ENCODE assay signal across 7 cellular contexts in the genomic region with DNA sequence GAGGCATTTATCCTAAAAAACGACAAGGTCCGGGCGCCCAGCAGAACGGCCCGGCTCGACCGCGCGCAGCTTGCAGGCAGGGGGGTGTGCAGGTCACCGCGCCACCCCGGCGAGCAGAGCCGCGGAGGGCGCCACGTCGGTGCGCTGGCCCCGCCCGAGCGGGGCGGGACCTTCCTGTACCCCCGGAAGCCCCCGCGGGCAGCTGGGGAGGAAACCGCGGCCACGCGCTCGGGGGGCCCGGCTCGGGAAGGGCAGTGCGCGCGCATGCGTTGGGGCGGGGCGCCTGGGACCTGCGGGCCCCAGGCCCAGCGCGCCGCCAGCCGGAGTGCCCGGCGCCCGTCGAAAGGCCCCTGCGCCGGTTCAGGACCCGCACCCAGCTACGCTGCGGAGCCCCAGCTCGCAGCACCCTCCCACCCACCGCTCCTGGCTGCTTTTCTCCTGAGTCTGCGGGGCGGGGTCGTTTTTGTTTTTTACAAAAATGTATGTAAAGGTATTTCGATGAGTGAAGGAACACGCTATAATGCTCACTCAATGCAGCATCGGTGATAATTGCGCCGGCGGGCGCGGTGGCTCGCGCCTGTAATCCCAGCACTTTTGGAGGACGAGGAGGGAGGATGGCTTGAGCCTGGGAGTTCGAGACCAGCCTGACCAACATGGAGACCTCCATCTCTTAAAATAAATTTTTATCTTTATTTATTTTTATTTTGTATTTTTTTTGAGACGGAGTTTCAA. TPM values are rescaled to one million over a fixed set of nuclear protein-coding genes. Genes with fewer than 3 reads are reported as not detected.
A peak's percentile ranks its signal among the peaks of the same experiment; 100 is the strongest.
DNase-seq lines count a peak whose midpoint lies in the region; ATAC-seq and TF ChIP-seq lines count a peak whose summit lies in the region.

No MANE protein-coding gene starts in this region.

- H3K4me1 Mint-ChIP-seq in naive thymus-derived CD8-positive, alpha-beta T cell = peaks cover 9 to 32% (median 25%) of the 10 kb centered on the region in 4 donors
- peaks cover 23 to 40% of the 10 kb centered on the region in 2 donors for H3K4me1 Mint-ChIP-seq in stimulated activated naive B cell treated with anti-CD40 and anti-IgM and Interleukin-4, amounts not matched to agents 10 μg/mL and 1 μg/mL and 100 μg/mL, for 72 hours

- H3K27me3 Mint-ChIP-seq in naive thymus-derived CD8-positive, alpha-beta T cell = no peaks in the 10 kb centered on the region
- H3K27me3 Mint-ChIP-seq in stimulated activated naive B cell treated with anti-CD40 and anti-IgM and Interleukin-4, amounts not matched to agents 10 μg/mL and 1 μg/mL and 100 μg/mL, for 72 hours = peaks cover 0 to 4% of the 10 kb centered on the region in 2 donors

- peak overlapping the region; percentile 65 to 88 (median 80) for H3K4me3 Mint-ChIP-seq in naive thymus-derived CD8-positive, alpha-beta T cell
- peak overlapping the region; percentile 78 to 81 for H3K4me3 Mint-ChIP-seq in stimulated activated naive B cell treated with anti-CD40 and anti-IgM and Interleukin-4, amounts not matched to agents 10 μg/mL and 1 μg/mL and 100 μg/mL, for 72 hours

- H3K36me3 Mint-ChIP-seq in naive thymus-derived CD8-positive, alpha-beta T cell = no peaks in the 10 kb centered on the region
- no peaks in the 10 kb centered on the region for H3K36me3 Mint-ChIP-seq in stimulated activated naive B cell treated with anti-CD40 and anti-IgM and Interleukin-4, amounts not matched to agents 10 μg/mL and 1 μg/mL and 100 μg/mL, for 72 hours

- POLR2A ChIA-PET in naive thymus-derived CD8-positive, alpha-beta T cell (lab: Charles Lee) = interaction anchor here (0.6 to 2.4 kb wide), 21 partner anchors 9 to 628 kb away, joined by 3 to 21 read pairs (median 4); no protein-coding TSS in a partner anchor

- H3K27ac Mint-ChIP-seq in naive thymus-derived CD8-positive, alpha-beta T cell = peak overlapping the region; percentile 12 to 96 (median 93)
- H3K27ac Mint-ChIP-seq in stimulated activated naive B cell treated with anti-CD40 and anti-IgM and Interleukin-4, amounts not matched to agents 10 μg/mL and 1 μg/mL and 100 μg/mL, for 72 hours = peak overlapping the region; percentile 82

- peak; percentile 66 for ATAC-seq in HG03521 (IDR thresholded peaks at IDR 0.05; ENCODE audit: unreplicated experiment)
- peak; percentile 94 to 96 for ATAC-seq in naive thymus-derived CD8-positive, alpha-beta T cell
- peak; percentile 88 to 91 for ATAC-seq in stimulated activated naive B cell treated with anti-CD40 and anti-IgM and Interleukin-4, amounts not matched to agents 10 μg/mL and 1 μg/mL and 100 μg/mL, for 72 hours (replicated peaks)

- no peaks in the 10 kb centered on the region for H3K9me3 Mint-ChIP-seq in naive thymus-derived CD8-positive, alpha-beta T cell
- no peaks in the 10 kb centered on the region for H3K9me3 Mint-ChIP-seq in stimulated activated naive B cell treated with anti-CD40 and anti-IgM and Interleukin-4, amounts not matched to agents 10 μg/mL and 1 μg/mL and 100 μg/mL, for 72 hours

- DNase-seq in GM19238 (ENCODE audit: insufficient read length, low spot score) (peak; percentile 86), erythroblast (lab: John Stamatoyannopoulos, UW) (peak; percentile 92 to 94), NCI-H748 (lab: John Stamatoyannopoulos, UW; ENCODE audit: unreplicated experiment) (no peak)
- DNase-seq in activated CD8-positive, alpha-beta memory T cell treated with anti-CD3 and anti-CD28 coated beads, Interleukin-2, amount 50 U/mL, for 1 hour (ENCODE audit: extremely low read depth) = peak; percentile 36
- DNase-seq in naive thymus-derived CD8-positive, alpha-beta T cell = peak; percentile 79 to 93 (median 88)
- peak; percentile 85 for DNase-seq in stimulated activated naive B cell treated with anti-CD40 and anti-IgM and Interleukin-4, amounts not matched to agents 10 μg/mL and 1 μg/mL and 100 μg/mL, for 72 hours

- peak; percentile 81 for TF ChIP-seq POLR2A in erythroblast (IDR thresholded peaks at IDR 0.05; ENCODE audit: low read length)

RNA-seq across cellular contexts. Expression of a gene that starts 47.7 kb away (rescaled TPM):
- 1 to 10 TPM; 7.3 to 7.6 TPM for total RNA-seq in naive thymus-derived CD8-positive, alpha-beta T cell
- polyA plus RNA-seq in naive thymus-derived CD8-positive, alpha-beta T cell = 10 to 100 TPM in 2 of 3 donors, 1 to 10 TPM in 1; 4.9 to 15.2 (median 13.0) TPM
